8 cellular contexts compared by ENCODE assay signal in genomic region chr3:134885877-134886621, GRCh38.
DNase-seq lines count a peak whose midpoint lies in the region; ATAC-seq, FAIRE-seq and TF ChIP-seq lines count a peak whose summit lies in the region.

No MANE protein-coding gene starts in this region.

- TF ChIP-seq POLR2A in GM12892 (IDR thresholded peaks at IDR 0.05; ENCODE audit: low read depth, low read length), result no peak
- no peak for TF ChIP-seq POLR2A in body of pancreas (IDR thresholded peaks at IDR 0.05)

- H3K36me3 ChIP-seq in smooth muscle cell (ENCODE audit: low read depth) (no peaks in the 10 kb centered on the region), body of pancreas (replicated peaks in 1 of 2; ENCODE audit: insufficient read depth in 1 of 2, low read depth in 2 of 2) (no peaks in the 10 kb centered on the region)

- H3K27ac Mint-ChIP-seq in CD4-positive, alpha-beta T cell, result no peak overlapping the region

- H2AFZ ChIP-seq in smooth muscle cell (ENCODE audit: low read depth), result no peak overlapping the region

- TF ChIP-seq CTCF in CD4-positive, alpha-beta T cell (IDR thresholded peaks at IDR 0.05), result no peak
- no peak for TF ChIP-seq CTCF in smooth muscle cell (IDR thresholded peaks at IDR 0.05; ENCODE audit: borderline replicate concordance, insufficient read depth, poor library complexity, severe bottlenecking)
- TF ChIP-seq CTCF in body of pancreas (IDR thresholded peaks at IDR 0.05), result no peak

- peak; percentile 25 for DNase-seq in GM12892 (ENCODE audit: insufficient read length)
- peak; percentile 68 for DNase-seq in islet precursor cell
- no peak for DNase-seq in CD4-positive, alpha-beta T cell
- no peak for DNase-seq in epidermal melanocyte (ENCODE audit: insufficient read length, low spot score)
- no peak for DNase-seq in smooth muscle cell (lab: John Stamatoyannopoulos, UW; ENCODE audit: unreplicated experiment)
- DNase-seq in body of pancreas, result no peak

- H3K27me3 Mint-ChIP-seq in CD4-positive, alpha-beta T cell, result no peaks in the 10 kb centered on the region

- CTCF ChIA-PET in CD4-positive, alpha-beta T cell (lab: Charles Lee), result no interaction called here

- ATAC-seq in GM21576 (IDR thresholded peaks at IDR 0.05; ENCODE audit: unreplicated experiment), result peak; percentile 94
- peak; percentile 78 for ATAC-seq in HG03575 (IDR thresholded peaks at IDR 0.05; ENCODE audit: extremely low read depth, insufficient number of reproducible peaks, low FRiP score, unreplicated experiment)
- no peak for ATAC-seq in CD4-positive, alpha-beta T cell (ENCODE audit: poor library complexity)
- no peak for ATAC-seq in body of pancreas

- H3F3A ChIP-seq in smooth muscle cell (ENCODE audit: low read depth), result no peaks in the 10 kb centered on the region

- no peaks in the 10 kb centered on the region for H3K9me3 ChIP-seq in CD4-positive, alpha-beta T cell (ENCODE audit: control insufficient read depth, low read length)
- no peaks in the 10 kb centered on the region for H3K9me3 ChIP-seq in smooth muscle cell (replicated peaks; ENCODE audit: low read depth)
- no peaks in the 10 kb centered on the region for H3K9me3 ChIP-seq in body of pancreas

- 60% methylated on average over 6 of the region's 6 CpGs for WGBS in smooth muscle cell (ENCODE audit: low lambda C conversion rate)
- 37 to 45% methylated on average over 6 of the region's 6 CpGs for WGBS in body of pancreas, 2 donors

- H3K36me3 Mint-ChIP-seq in CD4-positive, alpha-beta T cell (ENCODE audit: low read depth), result no peaks in the 10 kb centered on the region

- H4K20me1 ChIP-seq in smooth muscle cell (ENCODE audit: low read depth), result no peaks in the 10 kb centered on the region

- H3K9ac ChIP-seq in smooth muscle cell (ENCODE audit: low read depth), result no peak overlapping the region

- no peaks in the 10 kb centered on the region for H3K9me3 Mint-ChIP-seq in CD4-positive, alpha-beta T cell

- H3K27ac ChIP-seq in CD4-positive, alpha-beta T cell (ENCODE audit: low read depth, low read length), result no peak overlapping the region
- H3K27ac ChIP-seq in smooth muscle cell (ENCODE audit: low read depth) (no peak overlapping the region), body of pancreas (no peak overlapping the region)

- H3K27me3 ChIP-seq in CD4-positive, alpha-beta T cell (ENCODE audit: control insufficient read depth, insufficient read depth, low read length), result no peaks in the 10 kb centered on the region
- H3K27me3 ChIP-seq in smooth muscle cell (ENCODE audit: low read depth) (no peaks in the 10 kb centered on the region), body of pancreas (no peaks in the 10 kb centered on the region)

- POLR2A ChIA-PET in CD4-positive, alpha-beta T cell (lab: Charles Lee), result no interaction called here

- H3K4me3 ChIP-seq in smooth muscle cell (no peak overlapping the region), body of pancreas (no peak overlapping the region)

- no peaks in the 10 kb centered on the region for H3K4me1 Mint-ChIP-seq in CD4-positive, alpha-beta T cell (ENCODE audit: low read depth)

- no peaks in the 10 kb centered on the region for H3K79me2 ChIP-seq in smooth muscle cell (ENCODE audit: low read depth)

- no peak overlapping the region for H3K4me2 ChIP-seq in smooth muscle cell

- peak; percentile 77 for FAIRE-seq in GM12892 (lab: Jason Lieb, UNC)

- peaks cover 3% of the 10 kb centered on the region for H3K4me1 ChIP-seq in smooth muscle cell (ENCODE audit: low read depth)
- H3K4me1 ChIP-seq in body of pancreas, result no peaks in the 10 kb centered on the region

- no peak overlapping the region for H3K4me3 Mint-ChIP-seq in CD4-positive, alpha-beta T cell

- intact Hi-C loops in CD4-positive, alpha-beta T cell (cut with DNase I, micrococcal nuclease), result no loop called here
- intact Hi-C loops in body of pancreas (cut with DNase I), result no loop called here

Comparison
In these comparisons a context has a peak if more than half of its experiments do, and no peak if none do; other contexts are left out.
1. DNase-seq: peak in GM12892 (single experiment) and islet precursor cell (single experiment); none in CD4-positive, alpha-beta T cell (0 of 10), epidermal melanocyte (single experiment), smooth muscle cell (single experiment) and body of pancreas (0 of 4).
2. ATAC-seq: peak in GM21576 (single experiment) and HG03575 (single experiment); none in CD4-positive, alpha-beta T cell (single experiment) and body of pancreas (single experiment).